In genomic region chr3:29186131-29186599, GRCh38 we compare ENCODE assay signal across 13 cellular contexts.
A peak's percentile ranks its signal among the peaks of the same experiment; 100 is the strongest.
DNase-seq lines count a peak whose midpoint lies in the region; ATAC-seq and TF ChIP-seq lines count a peak whose summit lies in the region.
"Had no signal": no experiment of that assay in that cellular context is flagged by ENCODE, and none has a peak within 500 bp of the region (broad histone marks: within the 10 kb centered on the region; RNA-seq: fewer than 3 reads in every experiment).

No MANE protein-coding gene starts in this region.

- WGBS in GM23248 (ENCODE audit: low coverage in 1 of 2, low lambda C conversion rate in 2 of 2, missing lambda C conversion rate in 2 of 2), 2 experiments, result 0 to 6% methylated on average over 1 of the region's 1 CpG

- no peaks in the 10 kb centered on the region for H3K79me2 ChIP-seq in GM23248 (ENCODE audit: insufficient read depth)

- no peak overlapping the region for H2AFZ ChIP-seq in GM23248

- H3K36me3 Mint-ChIP-seq in CD4-positive, alpha-beta T cell (ENCODE audit: low read depth), result no peaks in the 10 kb centered on the region
- H3K36me3 Mint-ChIP-seq: IgD-negative memory B cell had no signal

- no peak overlapping the region for H3K27ac Mint-ChIP-seq in CD4-positive, alpha-beta T cell
- H3K27ac Mint-ChIP-seq: IgD-negative memory B cell; naive thymus-derived CD4-positive, alpha-beta T cell had no signal

- H3K4me2 ChIP-seq in GM23248 (ENCODE audit: unreplicated experiment), result peak overlapping the region; percentile 58

- CTCF ChIA-PET in CD4-positive, alpha-beta T cell (lab: Charles Lee), result no interaction called here

- peak overlapping the region; percentile 40 for H3K9ac ChIP-seq in GM23248
- H3K9ac ChIP-seq in SK-N-MC (ENCODE audit: insufficient read length), result no peak overlapping the region

- in situ Hi-C loops in GM23248 (cut with MboI), result no loop called here

- H3K9me3 Mint-ChIP-seq in CD4-positive, alpha-beta T cell, result peaks cover 2% of the 10 kb centered on the region

- H3K9me3 ChIP-seq in GM23248 (ENCODE audit: low read depth), result no peaks in the 10 kb centered on the region
- no peaks in the 10 kb centered on the region for H3K9me3 ChIP-seq in SK-N-MC (ENCODE audit: low read depth, low read length)
- no peaks in the 10 kb centered on the region for H3K9me3 ChIP-seq in CD4-positive, alpha-beta T cell (ENCODE audit: control insufficient read depth, low read length)

- H3K4me1 Mint-ChIP-seq in CD4-positive, alpha-beta T cell (ENCODE audit: low read depth), result no peaks in the 10 kb centered on the region
- H3K4me1 Mint-ChIP-seq: IgD-negative memory B cell had no signal

- H3K27me3 Mint-ChIP-seq in CD4-positive, alpha-beta T cell, result no peaks in the 10 kb centered on the region
- H3K27me3 Mint-ChIP-seq: IgD-negative memory B cell; naive thymus-derived CD4-positive, alpha-beta T cell had no signal

- no peaks in the 10 kb centered on the region for H3K9me2 ChIP-seq in GM23248 (ENCODE audit: insufficient read depth)

- DNase-seq in GM23248, result peak; percentile 93
- peak; percentile 28 for DNase-seq in SK-N-MC (ENCODE audit: low read depth, low spot score)
- peak; percentile 96 for DNase-seq in epithelial cell of proximal tubule (ENCODE audit: low read depth)
- DNase-seq in retinal pigment epithelial cell (ENCODE audit: low read depth), result peak; percentile 68
- DNase-seq in CD4-positive, alpha-beta T cell, result no peak
- DNase-seq in activated CD4-positive, CD25-positive, alpha-beta regulatory T cell treated with anti-CD3 and anti-CD28 coated beads, Interleukin-2, amount 50 U/mL, for 72 hours, result no peak
- no peak for DNase-seq in left colon
- DNase-seq in ureter (ENCODE audit: low spot score), result no peak
- DNase-seq: dorsolateral prefrontal cortex; GF-D8; naive thymus-derived CD4-positive, alpha-beta T cell; NCI-H2171 had no signal

- no peaks in the 10 kb centered on the region for H3K27me3 ChIP-seq in GM23248 (replicated peaks; ENCODE audit: insufficient read depth)
- H3K27me3 ChIP-seq in CD4-positive, alpha-beta T cell (ENCODE audit: control insufficient read depth, insufficient read depth, low read length), result no peaks in the 10 kb centered on the region
- H3K27me3 ChIP-seq: dorsolateral prefrontal cortex had no signal

- H3K4me3 ChIP-seq in GM23248 (no peak overlapping the region; the same call in 1 of the 2 replicates), SK-N-MC (no peak overlapping the region), epithelial cell of proximal tubule (ENCODE audit: low read depth, low read length) (no peak overlapping the region), retinal pigment epithelial cell (ENCODE audit: low read length) (no peak overlapping the region)
- H3K4me3 ChIP-seq: dorsolateral prefrontal cortex had no signal

- no peak for ATAC-seq in CD4-positive, alpha-beta T cell (ENCODE audit: poor library complexity)
- ATAC-seq in left colon, result no peak
- ATAC-seq: naive thymus-derived CD4-positive, alpha-beta T cell had no signal

- POLR2A ChIA-PET in CD4-positive, alpha-beta T cell (lab: Charles Lee), result no interaction called here

- H4K20me1 ChIP-seq in GM23248 (ENCODE audit: insufficient read depth), result no peaks in the 10 kb centered on the region

- H3K4me1 ChIP-seq in GM23248 (ENCODE audit: insufficient read depth), result peaks cover 53% of the 10 kb centered on the region

- no peaks in the 10 kb centered on the region for H3K36me3 ChIP-seq in GM23248 (ENCODE audit: low read depth)
- no peaks in the 10 kb centered on the region for H3K36me3 ChIP-seq in SK-N-MC (ENCODE audit: insufficient read depth, low read length)

- H3F3A ChIP-seq in GM23248 (ENCODE audit: insufficient read depth), result peaks cover 50% of the 10 kb centered on the region

- H3K4me3 Mint-ChIP-seq in CD4-positive, alpha-beta T cell, result no peak overlapping the region
- H3K4me3 Mint-ChIP-seq: IgD-negative memory B cell; naive thymus-derived CD4-positive, alpha-beta T cell had no signal

- no peak for TF ChIP-seq CTCF in epithelial cell of proximal tubule (conservative IDR thresholded peaks at IDR 0.05; ENCODE audit: low read depth, low read length)
- TF ChIP-seq CTCF in retinal pigment epithelial cell (conservative IDR thresholded peaks at IDR 0.05; ENCODE audit: low read depth, low read length), result no peak
- TF ChIP-seq CTCF in CD4-positive, alpha-beta T cell (IDR thresholded peaks at IDR 0.05), result no peak

- H3K27ac ChIP-seq in GM23248 (peak overlapping the region; percentile 87), SK-N-MC (no peak overlapping the region)
- no peak overlapping the region for H3K27ac ChIP-seq in CD4-positive, alpha-beta T cell (ENCODE audit: low read depth, low read length)
- H3K27ac ChIP-seq: dorsolateral prefrontal cortex had no signal

- intact Hi-C loops in CD4-positive, alpha-beta T cell (cut with DNase I, micrococcal nuclease), result no loop called here
- intact Hi-C loops in left colon (cut with DNase I, micrococcal nuclease), result no loop called here

Comparison
In these comparisons a context has a peak if more than half of its experiments do, and no peak if none do; other contexts are left out.
1. DNase-seq: peak in GM23248 (single experiment), SK-N-MC (single experiment), epithelial cell of proximal tubule (single experiment) and retinal pigment epithelial cell (single experiment); none in CD4-positive, alpha-beta T cell (0 of 10), activated CD4-positive, CD25-positive, alpha-beta regulatory T cell treated with anti-CD3 and anti-CD28 coated beads, Interleukin-2, amount 50 U/mL, for 72 hours (single experiment), left colon (0 of 2) and ureter (single experiment).